Comparison of ENCODE assay signal across 12 cellular contexts in the genomic region with DNA sequence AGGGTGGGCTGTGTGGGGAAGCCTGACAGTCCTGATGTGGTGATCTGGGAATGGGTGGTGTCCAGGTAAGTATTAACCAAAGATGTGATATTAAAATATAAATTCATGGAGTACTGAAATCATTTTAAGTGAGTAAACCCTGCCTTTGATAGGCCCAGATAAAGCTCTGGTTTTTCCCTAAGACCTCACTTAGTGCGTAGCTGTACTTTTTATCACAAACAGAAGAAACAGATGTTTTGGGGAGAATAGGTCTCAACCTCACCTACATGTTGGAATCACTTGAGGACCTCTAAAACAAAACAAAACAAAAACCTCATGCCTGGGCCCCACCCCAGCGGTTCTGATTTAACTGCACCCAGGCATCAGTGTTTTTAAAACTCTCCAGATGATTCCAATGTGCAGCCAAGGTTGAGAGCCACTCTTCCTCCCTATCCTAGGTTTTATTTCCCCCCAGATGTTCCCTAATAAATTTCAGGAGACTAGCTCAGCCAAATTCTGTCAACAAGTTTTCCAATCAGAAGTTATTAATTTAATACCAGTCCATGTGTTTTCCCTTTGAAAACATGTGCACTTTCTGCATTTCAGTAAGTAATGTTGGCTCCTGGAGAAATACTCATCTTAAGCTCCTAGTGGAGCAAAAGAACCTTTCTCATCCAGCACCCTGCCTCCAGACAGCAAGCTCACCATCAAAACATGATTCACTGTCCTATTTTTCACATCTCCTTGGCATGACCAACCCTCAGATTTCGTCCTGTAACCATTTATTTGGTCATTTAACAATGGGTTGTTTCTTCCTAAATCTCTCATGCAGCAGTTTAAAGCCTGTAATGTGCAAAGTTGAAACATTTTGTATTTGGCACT. TPM values are rescaled to one million over a fixed set of nuclear protein-coding genes. Genes with fewer than 3 reads are reported as not detected.
DNase-seq lines count a peak whose midpoint lies in the region; ATAC-seq and TF ChIP-seq lines count a peak whose summit lies in the region.
"Had no signal": no experiment of that assay in that cellular context is flagged by ENCODE, and none has a peak within 500 bp of the region (broad histone marks: within the 10 kb centered on the region; RNA-seq: fewer than 3 reads in every experiment).

No MANE protein-coding gene starts in this region.

- H3K36me3 Mint-ChIP-seq in CD4-positive, alpha-beta memory T cell = peaks cover 34 to 46% of the 10 kb centered on the region in 2 donors
- peaks cover 46% of the 10 kb centered on the region for H3K36me3 Mint-ChIP-seq in dendritic cell treated with granulocyte-macrophage colony-stimulating factor and Interleukin-4, amounts not matched to agents 40 ng/mL and 50 ng/mL, for 4 days (ENCODE audit: low read depth)
- H3K36me3 Mint-ChIP-seq in natural killer cell (no peaks in the 10 kb centered on the region), type B pancreatic cell (no peaks in the 10 kb centered on the region)

- H3K27me3 Mint-ChIP-seq in CD4-positive, alpha-beta memory T cell = no peaks in the 10 kb centered on the region
- H3K27me3 Mint-ChIP-seq in dendritic cell treated with granulocyte-macrophage colony-stimulating factor and Interleukin-4, amounts not matched to agents 40 ng/mL and 50 ng/mL, for 4 days = no peaks in the 10 kb centered on the region
- H3K27me3 Mint-ChIP-seq in natural killer cell (ENCODE audit: low read depth in 2 of 2) (no peaks in the 10 kb centered on the region), type B pancreatic cell (no peaks in the 10 kb centered on the region)

- H3K9me3 ChIP-seq in CD4-positive, alpha-beta memory T cell (ENCODE audit: control insufficient read depth in 1 of 2, low read length in 2 of 2) = no peaks in the 10 kb centered on the region
- H3K9me3 ChIP-seq: lower lobe of right lung had no signal

- TF ChIP-seq CTCF in HFF-Myc (IDR thresholded peaks at IDR 0.05; ENCODE audit: low read depth, low read length, missing control alignments) = no peak
- TF ChIP-seq CTCF in natural killer cell (IDR thresholded peaks at IDR 0.05) = no peak
- TF ChIP-seq CTCF in type B pancreatic cell (conservative IDR thresholded peaks at IDR 0.05) = no peak

- TF ChIP-seq POLR2A in erythroblast (IDR thresholded peaks at IDR 0.05; ENCODE audit: low read length) = no peak

- peaks cover 0 to 13% (median 0%) of the 10 kb centered on the region in 8 donors for H3K9me3 Mint-ChIP-seq in CD4-positive, alpha-beta memory T cell
- no peaks in the 10 kb centered on the region for H3K9me3 Mint-ChIP-seq in dendritic cell treated with granulocyte-macrophage colony-stimulating factor and Interleukin-4, amounts not matched to agents 40 ng/mL and 50 ng/mL, for 4 days
- no peaks in the 10 kb centered on the region for H3K9me3 Mint-ChIP-seq in natural killer cell
- no peaks in the 10 kb centered on the region for H3K9me3 Mint-ChIP-seq in type B pancreatic cell

- peaks cover 77% of the 10 kb centered on the region for H3K4me1 ChIP-seq in CD4-positive, alpha-beta memory T cell (ENCODE audit: insufficient read depth, low read length)

- H3K4me3 Mint-ChIP-seq in CD4-positive, alpha-beta memory T cell = peak overlapping the region; percentile 65 to 92 (median 80)
- no peak overlapping the region for H3K4me3 Mint-ChIP-seq in dendritic cell treated with granulocyte-macrophage colony-stimulating factor and Interleukin-4, amounts not matched to agents 40 ng/mL and 50 ng/mL, for 4 days
- H3K4me3 Mint-ChIP-seq in natural killer cell (peak overlapping the region; percentile 29), type B pancreatic cell (no peak overlapping the region)

- peak overlapping the region; percentile 57 for H3K27ac ChIP-seq in CD4-positive, alpha-beta memory T cell (ENCODE audit: low read depth, low read length)
- H3K27ac ChIP-seq: KMS-11, lower lobe of right lung had no signal

- H3K27ac Mint-ChIP-seq in CD4-positive, alpha-beta memory T cell = peak overlapping the region; percentile 86 to 97 (median 92)
- peak overlapping the region; percentile 46 for H3K27ac Mint-ChIP-seq in dendritic cell treated with granulocyte-macrophage colony-stimulating factor and Interleukin-4, amounts not matched to agents 40 ng/mL and 50 ng/mL, for 4 days
- peak overlapping the region; percentile 19 to 49 for H3K27ac Mint-ChIP-seq in natural killer cell
- H3K27ac Mint-ChIP-seq in type B pancreatic cell = no peak overlapping the region

- no peaks in the 10 kb centered on the region for H3K36me3 ChIP-seq in CD4-positive, alpha-beta memory T cell (ENCODE audit: insufficient read depth, low read length)
- H3K36me3 ChIP-seq: lower lobe of right lung had no signal

- intact Hi-C loops in CD4-positive, alpha-beta memory T cell (cut with micrococcal nuclease) = loop anchor here (1.0 kb wide), 1 partner anchor 11 kb away; no protein-coding TSS in a partner anchor
- intact Hi-C loops in dendritic cell treated with granulocyte-macrophage colony-stimulating factor and Interleukin-4, amounts not matched to agents 40 ng/mL and 50 ng/mL, for 4 days (cut with micrococcal nuclease) = no loop called here
- intact Hi-C loops in natural killer cell (cut with micrococcal nuclease) = no loop called here

- CTCF ChIA-PET in CD4-positive, alpha-beta memory T cell (lab: Charles Lee; ENCODE audit: partially characterized antibody) = interaction anchor here (0.6 to 4.3 kb wide), 9 partner anchors 8 to 178 kb away, joined by 3 to 33 read pairs (median 4); no protein-coding TSS in a partner anchor

- H3K27me3 ChIP-seq in CD4-positive, alpha-beta memory T cell (ENCODE audit: insufficient read depth, low read length) = no peaks in the 10 kb centered on the region

- peak in 3 of 5 donors; percentile 21 to 49 (median 38) for DNase-seq in CD4-positive, alpha-beta memory T cell
- peak; percentile 59 for DNase-seq in HFF-Myc (ENCODE audit: extremely low read depth, low read depth)
- no peak for DNase-seq in natural killer cell
- no peak for DNase-seq in type B pancreatic cell (ENCODE audit: extremely low spot score, unreplicated experiment)
- no peak for DNase-seq in erythroblast (lab: John Stamatoyannopoulos, UW)
- no peak for DNase-seq in NCI-H526 (lab: John Stamatoyannopoulos, UW)
- DNase-seq: DMS79 treated with DMSO at 0.1 percent for 48 hours; lower lobe of right lung; stimulated activated naive CD4-positive, alpha-beta T cell had no signal

- H3K4me3 ChIP-seq in CD4-positive, alpha-beta memory T cell (ENCODE audit: low read length in 2 of 2) = no peak overlapping the region
- H3K4me3 ChIP-seq in HFF-Myc (replicated peaks; ENCODE audit: low read depth, low read length) = no peak overlapping the region
- H3K4me3 ChIP-seq: lower lobe of right lung had no signal

- H3K4me1 Mint-ChIP-seq in CD4-positive, alpha-beta memory T cell = peaks cover 70 to 92% (median 84%) of the 10 kb centered on the region in 4 donors
- peaks cover 73% of the 10 kb centered on the region for H3K4me1 Mint-ChIP-seq in dendritic cell treated with granulocyte-macrophage colony-stimulating factor and Interleukin-4, amounts not matched to agents 40 ng/mL and 50 ng/mL, for 4 days (ENCODE audit: low read depth)
- peaks cover 68 to 72% of the 10 kb centered on the region in 2 donors for H3K4me1 Mint-ChIP-seq in natural killer cell
- H3K4me1 Mint-ChIP-seq in type B pancreatic cell (ENCODE audit: unreplicated experiment) = no peaks in the 10 kb centered on the region

- ATAC-seq in natural killer cell = no peak
- ATAC-seq: HCT116, lower lobe of right lung had no signal

- POLR2A ChIA-PET in CD4-positive, alpha-beta memory T cell (lab: Charles Lee; ENCODE audit: partially characterized antibody) = interaction anchor here (0.9 to 15.0 kb wide), 12 partner anchors 9 to 136 kb away, joined by 3 to 257 read pairs (median 6); a partner anchor contains a TSS

RNA-seq across cellular contexts. Expression of a gene that starts 27.4 kb away (rescaled TPM):
- 10 to 100 TPM; 56.7 to 57.1 TPM for total RNA-seq in CD4-positive, alpha-beta memory T cell
- polyA plus RNA-seq in CD4-positive, alpha-beta memory T cell = 10 to 100 TPM; 21.2 to 30.1 TPM
- total RNA-seq in natural killer cell = 10 to 100 TPM in 2 of 3 donors, 1 to 10 TPM in 1; 7.6 to 19.1 (median 15.1) TPM
- 1.00 and 5.2 TPM in 2 replicates for total RNA-seq in type B pancreatic cell (ENCODE audit: low replicate concordance)

Comparison
In these comparisons a context has a peak if more than half of its experiments do, and no peak if none do; other contexts are left out.
1. DNase-seq: peak in CD4-positive, alpha-beta memory T cell (3 of 5) and HFF-Myc (single experiment); none in natural killer cell (single experiment), type B pancreatic cell (single experiment), erythroblast (0 of 2) and NCI-H526 (0 of 2).
2. H3K4me3 Mint-ChIP-seq: peak in CD4-positive, alpha-beta memory T cell (8 of 8) and natural killer cell (single experiment); none in dendritic cell treated with granulocyte-macrophage colony-stimulating factor and Interleukin-4, amounts not matched to agents 40 ng/mL and 50 ng/mL, for 4 days (single experiment) and type B pancreatic cell (single experiment).